19 cellular contexts compared by ENCODE assay signal in genomic region chr18:60485207-60485606, GRCh38.
"Had no signal": no experiment of that assay in that cellular context is flagged by ENCODE, and none has a peak within 500 bp of the region (broad histone marks: within the 10 kb centered on the region; RNA-seq: fewer than 3 reads in every experiment).

No MANE protein-coding gene starts in this region.

- H3K27ac ChIP-seq: cardiac muscle cell, colonic mucosa, neutrophil, tibial artery, vagina had no signal

- ATAC-seq: activated CD4-positive, CD25-positive, alpha-beta regulatory T cell treated with anti-CD3 and anti-CD28 coated beads, Interleukin-2, amount 50 U/mL, for 24 hours; activated CD8-positive, alpha-beta memory T cell treated with anti-CD3 and anti-CD28 coated beads, Interleukin-2, amount 10 ng/mL, durations not matched to agents 7 days and 5 days; mucosa of descending colon; naive thymus-derived CD8-positive, alpha-beta T cell; right cardiac atrium; stimulated activated memory B cell treated with anti-CD40 and anti-IgM and Interleukin-4, amounts not matched to agents 10 μg/mL and 1 μg/mL and 100 μg/mL, for 72 hours; T-helper 17 cell had no signal

- DNase-seq: activated CD4-positive, alpha-beta T cell treated with anti-CD3 and anti-CD28 coated beads, Interleukin-2, amount 50 U/mL, for 4 hours; activated CD8-positive, alpha-beta memory T cell treated with anti-CD3 and anti-CD28 coated beads, Interleukin-2, amount 10 ng/mL, durations not matched to agents 7 days and 5 days; activated gamma-delta T cell treated with Interleukin-2 at 50 U/mL for 16 hours; activated naive CD8-positive, alpha-beta T cell treated with anti-CD3 and anti-CD28 coated beads for 36 hours; activated T-cell treated with anti-CD3 and anti-CD28 coated beads, Interleukin-2, amount 50 U/mL, for 48 hours; anterior cingulate cortex; colonic mucosa; immature natural killer cell; mucosa of descending colon; naive thymus-derived CD8-positive, alpha-beta T cell; posterior cingulate gyrus; right cardiac atrium; T-helper 17 cell; tibial artery had no signal

- H3K9me3 ChIP-seq: colonic mucosa, mucosa of descending colon, neutrophil, tibial artery, vagina had no signal

- H3K36me3 ChIP-seq: cardiac muscle cell, colonic mucosa, neutrophil, tibial artery, vagina had no signal

- H3K4me3 ChIP-seq: cardiac muscle cell, colonic mucosa, mucosa of descending colon, tibial artery, vagina had no signal

- H3K4me1 ChIP-seq: colonic mucosa, tibial artery, vagina had no signal

- H3K27me3 ChIP-seq: cardiac muscle cell, colonic mucosa, neutrophil, tibial artery, vagina had no signal
